Comparison of ENCODE assay signal across 8 cellular contexts in the genomic region with DNA sequence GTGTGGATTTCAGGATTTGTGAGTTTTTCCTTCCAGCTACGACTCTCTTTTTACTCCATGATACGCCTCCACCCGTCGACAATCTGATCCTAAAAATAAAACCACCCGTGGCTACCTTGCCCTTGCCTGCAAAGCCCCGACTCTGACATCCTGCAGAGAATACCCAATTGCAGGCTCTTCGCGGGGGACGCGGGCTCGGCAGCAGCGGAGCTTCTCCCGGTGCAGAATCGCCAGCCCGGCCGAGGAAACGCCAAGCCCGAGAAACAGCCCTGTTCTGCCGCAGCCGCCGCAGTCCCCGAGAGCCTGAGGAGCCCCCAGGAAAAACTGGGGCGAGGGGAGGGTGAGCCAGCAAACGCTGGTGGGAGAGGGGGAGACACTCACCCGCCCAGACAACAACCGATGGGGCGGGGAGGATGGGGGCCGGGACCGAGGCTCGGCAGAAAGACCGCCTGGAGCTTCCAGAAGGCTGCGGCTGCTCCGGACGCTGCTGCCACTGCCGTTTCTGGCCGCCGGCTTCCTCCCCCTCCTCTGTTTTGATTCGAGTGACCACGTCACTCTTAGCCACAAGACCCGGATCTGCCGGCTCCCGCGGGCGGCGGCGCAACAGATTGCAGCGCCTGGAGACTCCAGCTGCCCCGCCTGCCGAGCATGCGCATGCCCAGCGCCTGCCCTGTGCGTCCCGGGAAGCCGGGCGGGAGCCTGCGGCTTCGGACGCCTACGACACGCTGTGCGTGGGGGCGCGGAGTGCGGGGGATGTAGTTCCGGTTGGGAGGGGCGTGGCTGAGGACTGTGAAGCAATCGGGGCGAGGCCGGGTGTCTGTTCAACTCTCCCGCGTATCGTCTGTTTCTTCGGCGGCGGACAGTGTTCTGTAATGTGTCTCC. TPM values are rescaled to one million over a fixed set of nuclear protein-coding genes. Genes with fewer than 3 reads are reported as not detected.
A peak's percentile ranks its signal among the peaks of the same experiment; 100 is the strongest.
DNase-seq lines count a peak whose midpoint lies in the region; ATAC-seq and TF ChIP-seq lines count a peak whose summit lies in the region.

A gene (minus strand): TSS at position 508 of the 882 bp plus-strand sequence. CDS start 33,720 bp downstream, outside the sequence.

- peaks cover 33 to 50% of the 10 kb centered on the region in 2 donors for H3K4me1 ChIP-seq in adrenal gland (replicated peaks in 1 of 2)
- H3K4me1 ChIP-seq in transverse colon: peaks cover 5 to 33% (median 25%) of the 10 kb centered on the region in 4 donors

- no peaks in the 10 kb centered on the region for H3K27me3 ChIP-seq in adrenal gland
- no peaks in the 10 kb centered on the region for H3K27me3 ChIP-seq in transverse colon

- 0% methylated on average over 36 to 75 of the region's 75 CpGs for WGBS in adrenal gland, 4 donors
- 0% methylated on average over 3 to 41 of the region's 75 CpGs for WGBS in transverse colon (ENCODE audit: low coverage in 1 of 2), 2 donors

- peak within 1 kb of the TSS; percentile 73 for H3K4me3 ChIP-seq in GM12875 (ENCODE audit: low read depth, low read length)
- peak within 1 kb of the TSS; percentile 36 to 89 (median 82) for H3K4me3 ChIP-seq in adrenal gland
- H3K4me3 ChIP-seq in transverse colon: peak within 1 kb of the TSS; percentile 58 to 98 (median 78)

- no peak for TF ChIP-seq CTCF in GM12875 (IDR thresholded peaks at IDR 0.05; ENCODE audit: borderline replicate concordance, insufficient read depth, low read depth, low read length)
- peak in 4 of 6 experiments; percentile 10 to 51 (median 27) for TF ChIP-seq CTCF in adrenal gland (IDR thresholded peaks at IDR 0.05)
- TF ChIP-seq CTCF in transverse colon (IDR thresholded peaks at IDR 0.05): peak in 1 of 5 experiments; percentile 56

- H3K27ac ChIP-seq in adrenal gland (peak within 1 kb of the TSS; percentile 91 to 98 (median 97)), transverse colon (peak within 1 kb of the TSS; percentile 96 to 100 (median 98))

- peak; percentile 40 for TF ChIP-seq EP300 in transverse colon (IDR thresholded peaks at IDR 0.05; ENCODE audit: low read depth)

- DNase-seq in NCI-H1417 treated with DMSO at 0.1 percent for 48 hours (lab: John Stamatoyannopoulos, UW) (peak; percentile 76), T follicular helper cell (ENCODE audit: low read depth) (peak; percentile 77), adrenal gland (peak; percentile 98 to 99 (median 99)), cardiac septum (ENCODE audit: low spot score) (peak; percentile 99), pons (ENCODE audit: low spot score) (peak; percentile 98), transverse colon (peak; percentile 99)

- in situ Hi-C loops in transverse colon (cut with MboI; ENCODE audit: low pct_ligation_motif_present in 1 of 4, low pct_unique_long_range_greater_than_20kb in 1 of 4, low sequenced_read_pairs in 3 of 4): loop anchor here in 2 of 4 donors (5.0 to 10.0 kb wide), 2 partner anchors 111 to 174 kb away; a partner anchor contains a TSS

- intact Hi-C loops in adrenal gland (cut with DNase I) (no loop called here), cardiac septum (cut with DNase I) (loop anchor here (1.0 to 10.0 kb wide), 6 partner anchors 60 to 454 kb away; a partner anchor contains a TSS), transverse colon (cut with DNase I; ENCODE audit: low total_unique reads) (loop anchor here (5.0 kb wide), 1 partner anchor 111 kb away; a partner anchor contains a TSS)

- H3K9me3 ChIP-seq in adrenal gland (replicated peaks in 1 of 3) (no peaks in the 10 kb centered on the region), transverse colon (no peaks in the 10 kb centered on the region)

- TF ChIP-seq POLR2A in adrenal gland (IDR thresholded peaks at IDR 0.05) (peak; percentile 90 to 99), transverse colon (IDR thresholded peaks at IDR 0.05) (peak; percentile 98)

- no peaks in the 10 kb centered on the region for H3K36me3 ChIP-seq in adrenal gland (replicated peaks in 1 of 2)
- H3K36me3 ChIP-seq in transverse colon: no peaks in the 10 kb centered on the region

- peak; percentile 83 for ATAC-seq in HG02759 (IDR thresholded peaks at IDR 0.05; ENCODE audit: unreplicated experiment)

RNA-seq across cellular contexts. Expression of the gene that starts here (rescaled TPM):
- total RNA-seq in adrenal gland (100 to 1,000 TPM in 6 of 8 donors, 10 to 100 TPM in 2; 59.3 to 160 (median 126) TPM), cardiac septum (12.1 TPM), transverse colon (100 to 1,000 TPM in 1 of 4 donors, 10 to 100 TPM in 3; 23.1 to 103 (median 72.4) TPM)
- 100 to 1,000 TPM in 1 of 3 donors, 10 to 100 TPM in 2; 24.1 to 117 (median 27.1) TPM for polyA plus RNA-seq in adrenal gland

Comparison
In these comparisons a context has a peak if more than half of its experiments do, and no peak if none do; other contexts are left out.
1. Peak in every context shown above with its lines: DNase-seq, ATAC-seq, H3K4me3 ChIP-seq and H3K27ac ChIP-seq.
2. intact Hi-C loops: an anchor here in cardiac septum (1.0 to 10.0 kb wide) and transverse colon (5.0 kb wide); none called in adrenal gland.